Comparison of ENCODE assay signal across 22 cellular contexts in the genomic region with DNA sequence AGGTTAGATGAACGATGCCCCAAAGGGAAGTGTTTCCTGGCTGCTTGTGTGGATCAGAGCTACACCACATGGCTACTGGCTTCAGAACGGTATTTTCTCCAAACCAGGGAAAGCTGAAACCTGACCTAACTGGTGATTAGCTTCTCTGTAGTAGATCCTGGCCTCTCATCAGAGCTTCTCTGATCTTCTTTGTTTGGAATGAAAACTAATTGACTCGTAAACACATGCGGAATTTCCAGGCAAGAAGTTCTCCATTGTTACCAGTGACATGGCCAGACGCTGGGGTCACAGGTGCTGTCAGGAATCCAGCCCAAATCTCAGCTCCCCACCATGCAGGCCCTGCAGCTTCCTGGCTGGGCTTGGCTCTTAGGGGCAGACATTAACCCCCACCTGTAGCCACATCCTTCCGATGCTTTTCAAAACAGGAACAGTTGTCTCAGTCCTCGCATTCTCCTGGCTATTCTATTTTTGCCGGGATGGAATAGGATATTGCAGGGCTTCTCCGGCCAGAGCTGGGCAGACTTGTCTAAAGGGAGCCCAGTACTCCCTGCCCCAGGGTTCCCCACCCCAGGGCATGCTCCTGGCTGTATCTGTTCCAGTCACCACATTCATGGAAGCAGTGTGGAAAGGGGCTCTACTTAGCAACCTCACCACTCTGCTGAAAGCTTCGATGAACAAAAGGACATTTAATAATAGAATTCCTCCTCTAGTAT.
DNase-seq lines count a peak whose midpoint lies in the region; ATAC-seq lines count a peak whose summit lies in the region.
"Had no signal": no experiment of that assay in that cellular context is flagged by ENCODE, and none has a peak within 500 bp of the region (broad histone marks: within the 10 kb centered on the region; RNA-seq: fewer than 3 reads in every experiment).

No MANE protein-coding gene starts in this region.

- H3K4me3 Mint-ChIP-seq in stimulated activated memory B cell treated with anti-CD40 and anti-IgM and Interleukin-4, amounts not matched to agents 10 μg/mL and 1 μg/mL and 100 μg/mL, for 72 hours: no peak overlapping the region
- H3K4me3 Mint-ChIP-seq: activated T-cell treated with anti-CD3 and anti-CD28 coated beads, Interleukin-2, amount 50 U/mL, for 4 hours; CD4-positive, CD25-positive, alpha-beta regulatory T cell; HFFc6; naive thymus-derived CD4-positive, alpha-beta T cell; T-helper 17 cell had no signal

- H3K36me3 Mint-ChIP-seq in stimulated activated memory B cell treated with anti-CD40 and anti-IgM and Interleukin-4, amounts not matched to agents 10 μg/mL and 1 μg/mL and 100 μg/mL, for 72 hours: no peaks in the 10 kb centered on the region
- H3K36me3 Mint-ChIP-seq: CD4-positive, CD25-positive, alpha-beta regulatory T cell; naive thymus-derived CD4-positive, alpha-beta T cell had no signal

- no peaks in the 10 kb centered on the region for H3K27me3 Mint-ChIP-seq in stimulated activated memory B cell treated with anti-CD40 and anti-IgM and Interleukin-4, amounts not matched to agents 10 μg/mL and 1 μg/mL and 100 μg/mL, for 72 hours
- H3K27me3 Mint-ChIP-seq: T-helper 17 cell had no signal

- DNase-seq in NCI-H748 (lab: John Stamatoyannopoulos, UW; ENCODE audit: unreplicated experiment): peak; percentile 4
- DNase-seq in NCI-H748 treated with DMSO at 0.1 percent for 48 hours (lab: John Stamatoyannopoulos, UW): no peak
- DNase-seq in dermis microvascular lymphatic vessel endothelial cell (ENCODE audit: low read depth in 2 of 2): peak; percentile 85 to 93
- DNase-seq in islet precursor cell: peak; percentile 83
- no peak for DNase-seq in midbrain (lab: John Stamatoyannopoulos, UW)
- no peak for DNase-seq in NCI-H187 (lab: John Stamatoyannopoulos, UW)
- DNase-seq: activated CD4-positive, alpha-beta T cell treated with anti-CD3 and anti-CD28 coated beads for 4 hours; activated naive CD4-positive, alpha-beta T cell treated with Interleukin-2 at 50 U/mL for 16 hours; activated T-cell treated with anti-CD3 and anti-CD28 coated beads, Interleukin-2, amount 50 U/mL, for 4 hours; CD4-positive, CD25-positive, alpha-beta regulatory T cell; cortex of kidney; HFFc6; mesenchymal stem cell; naive thymus-derived CD4-positive, alpha-beta T cell; NCI-H146; NCI-H510A treated with DMSO at 0.1 percent for 48 hours; ovary; sigmoid colon; T-helper 17 cell; transverse colon had no signal

- H3K4me1 Mint-ChIP-seq in stimulated activated memory B cell treated with anti-CD40 and anti-IgM and Interleukin-4, amounts not matched to agents 10 μg/mL and 1 μg/mL and 100 μg/mL, for 72 hours: no peaks in the 10 kb centered on the region
- H3K4me1 Mint-ChIP-seq: CD4-positive, CD25-positive, alpha-beta regulatory T cell; naive thymus-derived CD4-positive, alpha-beta T cell; T-helper 17 cell had no signal

- ATAC-seq in stimulated activated memory B cell treated with anti-CD40 and anti-IgM and Interleukin-4, amounts not matched to agents 10 μg/mL and 1 μg/mL and 100 μg/mL, for 72 hours: no peak
- no peak for ATAC-seq in HG03280 (IDR thresholded peaks at IDR 0.05; ENCODE audit: unreplicated experiment)
- ATAC-seq: activated T-cell treated with anti-CD3 and anti-CD28 coated beads, Interleukin-2, amount 50 U/mL, for 4 hours; naive thymus-derived CD4-positive, alpha-beta T cell; T-helper 17 cell had no signal

- H3K9me3 Mint-ChIP-seq in stimulated activated memory B cell treated with anti-CD40 and anti-IgM and Interleukin-4, amounts not matched to agents 10 μg/mL and 1 μg/mL and 100 μg/mL, for 72 hours: no peaks in the 10 kb centered on the region
- H3K9me3 Mint-ChIP-seq: activated T-cell treated with anti-CD3 and anti-CD28 coated beads, Interleukin-2, amount 50 U/mL, for 4 hours; HFFc6 had no signal

- H3K27ac Mint-ChIP-seq in stimulated activated memory B cell treated with anti-CD40 and anti-IgM and Interleukin-4, amounts not matched to agents 10 μg/mL and 1 μg/mL and 100 μg/mL, for 72 hours: no peak overlapping the region
- H3K27ac Mint-ChIP-seq: CD4-positive, CD25-positive, alpha-beta regulatory T cell; HFFc6; naive thymus-derived CD4-positive, alpha-beta T cell; T-helper 17 cell had no signal

Comparison
In these comparisons a context has a peak if more than half of its experiments do, and no peak if none do; other contexts are left out.
1. DNase-seq: peak in NCI-H748 (single experiment), dermis microvascular lymphatic vessel endothelial cell (2 of 2) and islet precursor cell (single experiment); none in NCI-H748 treated with DMSO at 0.1 percent for 48 hours (single experiment), midbrain (single experiment) and NCI-H187 (0 of 2).